29 cellular contexts compared by ENCODE assay signal in genomic region chr6:11903645-11904044, GRCh38.
"Had no signal": no experiment of that assay in that cellular context is flagged by ENCODE, and none has a peak within 500 bp of the region (broad histone marks: within the 10 kb centered on the region; RNA-seq: fewer than 3 reads in every experiment).

No MANE protein-coding gene starts in this region.

- FAIRE-seq: endometrium, endothelial cell of umbilical vein, frontal cortex had no signal

- H3K79me2 ChIP-seq: hepatocyte had no signal

- H3K27ac ChIP-seq: colonic mucosa, coronary artery, dorsolateral prefrontal cortex, epithelial cell of prostate, esophagus muscularis mucosa, esophagus squamous epithelium, foreskin keratinocyte, gastrocnemius medialis, gastroesophageal sphincter, heart left ventricle, heart right ventricle, hepatocyte had no signal

- H3K27ac Mint-ChIP-seq: dendritic cell treated with granulocyte-macrophage colony-stimulating factor and Interleukin-4, amounts not matched to agents 40 ng/mL and 50 ng/mL, for 4 days; effector memory CD8-positive, alpha-beta T cell; endodermal cell had no signal

- H3K9me3 ChIP-seq: colonic mucosa, esophagus muscularis mucosa, esophagus squamous epithelium, gastrocnemius medialis, gastroesophageal sphincter, heart left ventricle, heart right ventricle had no signal

- H3K27me3 ChIP-seq: colonic mucosa, dorsolateral prefrontal cortex, esophagus muscularis mucosa, esophagus squamous epithelium, foreskin keratinocyte, gastrocnemius medialis, gastroesophageal sphincter, heart left ventricle, heart right ventricle, hepatocyte had no signal

- H3K4me2 ChIP-seq: hepatocyte had no signal

- DNase-seq: colonic mucosa; cortex of kidney; dermis blood vessel endothelial cell; dorsolateral prefrontal cortex; effector CD4-positive, alpha-beta T cell; effector CD8-positive, alpha-beta T cell; effector memory CD4-positive, alpha-beta T cell; effector memory CD8-positive, alpha-beta T cell; endodermal cell; erythroblast; esophagus squamous epithelium; foreskin fibroblast; foreskin keratinocyte; foreskin melanocyte; gastrocnemius medialis; glutamatergic neuron; head of caudate nucleus; heart left ventricle; heart right ventricle had no signal

- H2AFZ ChIP-seq: hepatocyte had no signal

- H3K4me3 Mint-ChIP-seq: dendritic cell treated with granulocyte-macrophage colony-stimulating factor and Interleukin-4, amounts not matched to agents 40 ng/mL and 50 ng/mL, for 4 days; effector memory CD8-positive, alpha-beta T cell; endodermal cell had no signal

- H3K9me3 Mint-ChIP-seq: dendritic cell treated with granulocyte-macrophage colony-stimulating factor and Interleukin-4, amounts not matched to agents 40 ng/mL and 50 ng/mL, for 4 days; effector memory CD8-positive, alpha-beta T cell had no signal

- ATAC-seq: effector memory CD8-positive, alpha-beta T cell; esophagus mucosa; foreskin keratinocyte; gastrocnemius medialis; gastroesophageal sphincter; heart left ventricle; heart right ventricle had no signal

- H3K36me3 ChIP-seq: colonic mucosa, esophagus muscularis mucosa, esophagus squamous epithelium, gastrocnemius medialis, gastroesophageal sphincter, heart left ventricle, heart right ventricle had no signal

- H3K4me1 ChIP-seq: colonic mucosa, esophagus muscularis mucosa, esophagus squamous epithelium, foreskin keratinocyte, gastrocnemius medialis, gastroesophageal sphincter, heart left ventricle, heart right ventricle had no signal

- H3K4me3 ChIP-seq: colonic mucosa, coronary artery, dorsolateral prefrontal cortex, esophagus muscularis mucosa, esophagus squamous epithelium, gastrocnemius medialis, gastroesophageal sphincter, heart left ventricle, heart right ventricle, hepatocyte had no signal
